In the genomic region with DNA sequence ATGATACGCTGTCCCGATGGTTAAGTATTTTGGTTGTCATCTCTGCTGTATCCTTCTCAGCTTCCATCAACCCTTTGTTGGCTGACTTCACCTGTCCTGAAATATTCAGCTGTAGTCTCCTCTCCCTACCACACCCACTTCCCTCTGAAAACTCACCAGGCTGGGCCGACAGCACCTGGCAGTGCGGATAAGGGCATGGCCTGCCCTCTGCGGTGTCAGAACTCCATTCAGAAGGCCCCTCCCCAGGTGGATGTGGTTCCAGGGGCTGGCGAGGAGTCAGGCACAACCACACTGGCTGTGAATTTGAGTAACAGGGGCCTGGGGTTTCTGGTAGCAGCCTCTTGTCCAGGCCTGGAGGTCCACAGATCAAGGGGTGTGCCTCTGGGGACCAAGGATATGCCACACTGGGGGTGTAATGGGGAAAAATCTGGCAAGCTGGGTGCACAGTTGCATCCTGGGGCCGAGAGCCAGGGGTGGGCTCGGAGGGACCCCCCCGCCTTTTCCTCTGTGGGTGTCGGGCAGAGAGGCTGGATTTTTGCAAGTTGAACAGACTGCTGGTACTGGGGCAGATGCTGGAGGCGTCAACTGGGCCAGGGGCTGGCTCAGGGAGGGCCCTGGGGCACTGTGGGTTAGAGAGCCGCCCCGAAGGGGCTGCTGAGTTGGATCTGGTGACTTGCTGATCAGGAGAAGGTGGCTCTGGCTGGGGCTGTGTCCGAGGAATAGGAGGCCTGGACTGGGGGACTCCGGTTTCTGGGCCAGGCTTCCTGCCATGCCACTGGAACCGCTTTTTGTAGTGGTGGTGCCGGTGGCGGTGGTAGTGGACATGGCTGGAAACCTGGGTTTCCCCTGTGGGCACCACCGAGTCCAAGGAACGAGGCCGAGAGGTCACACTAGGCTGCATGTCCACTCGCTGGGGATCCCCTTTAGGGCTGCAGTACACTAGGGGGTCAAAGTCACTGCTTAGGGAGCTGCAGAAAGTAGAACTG, we compare ENCODE assay signal across 18 cellular contexts. TPM values are rescaled to one million over a fixed set of nuclear protein-coding genes. Genes with fewer than 3 reads are reported as not detected.
A peak's percentile ranks its signal among the peaks of the same experiment; 100 is the strongest.
DNase-seq lines count a peak whose midpoint lies in the region; ATAC-seq, FAIRE-seq and TF ChIP-seq lines count a peak whose summit lies in the region.
"Had no signal": no experiment of that assay in that cellular context is flagged by ENCODE, and none has a peak within 500 bp of the region (broad histone marks: within the 10 kb centered on the region; RNA-seq: fewer than 3 reads in every experiment).

No MANE protein-coding gene starts in this region.

- no peak overlapping the region for H3K27ac ChIP-seq in upper lobe of right lung
- no peak overlapping the region for H3K27ac ChIP-seq in kidney (ENCODE audit: low read depth in 2 of 2, low read length in 2 of 2)
- H3K27ac ChIP-seq: BLaER1 had no signal

- TF ChIP-seq CTCF in upper lobe of right lung (IDR thresholded peaks at IDR 0.05) (no peak), kidney (IDR thresholded peaks at IDR 0.05; ENCODE audit: borderline replicate concordance, extremely low read depth, insufficient read depth) (no peak)

- H3K4me1 ChIP-seq in upper lobe of right lung, result peaks cover 4% of the 10 kb centered on the region
- H3K4me1 ChIP-seq in kidney (ENCODE audit: control insufficient read depth in 1 of 2, insufficient read depth in 1 of 2, low read depth in 1 of 2, low read length in 2 of 2), result peaks cover 4 to 7% of the 10 kb centered on the region in 2 donors

- no peaks in the 10 kb centered on the region for H3K27me3 Mint-ChIP-seq in activated naive CD4-positive, alpha-beta T cell treated with anti-CD3 and anti-CD28 coated beads for 36 hours (ENCODE audit: low read depth)
- no peaks in the 10 kb centered on the region for H3K27me3 Mint-ChIP-seq in activated T-helper 1 cell treated with anti-CD3 and anti-CD28 coated beads, Interleukin-12 subunit alpha, Interleukin-12 subunit beta, Interleukin-2, Interleukin-4 antibody, amounts not matched to agents 30 ng/mL and 10 ng/mL and 1 ng/mL, durations not matched to agents 14 hours and 24 hours and 36 hours (ENCODE audit: insufficient read depth)
- H3K27me3 Mint-ChIP-seq: CD4-positive, alpha-beta memory T cell had no signal

- H3K9me3 ChIP-seq in upper lobe of right lung, result no peaks in the 10 kb centered on the region
- no peaks in the 10 kb centered on the region for H3K9me3 ChIP-seq in kidney (ENCODE audit: control insufficient read depth in 1 of 2, low read length in 2 of 2)
- H3K9me3 ChIP-seq: BLaER1, HAP-1 had no signal

- no peak for ATAC-seq in activated naive CD4-positive, alpha-beta T cell treated with anti-CD3 and anti-CD28 coated beads, Interleukin-2, amount 50 U/mL, for 72 hours
- ATAC-seq in esophagus mucosa (peak; percentile 74), upper lobe of right lung (no peak), HG03135 (IDR thresholded peaks at IDR 0.05; ENCODE audit: unreplicated experiment) (no peak)

- intact Hi-C loops in activated naive CD4-positive, alpha-beta T cell treated with anti-CD3 and anti-CD28 coated beads for 36 hours (cut with micrococcal nuclease), result no loop called here
- intact Hi-C loops in activated T-helper 1 cell treated with anti-CD3 and anti-CD28 coated beads, Interleukin-12 subunit alpha, Interleukin-12 subunit beta, Interleukin-2, Interleukin-4 antibody, amounts not matched to agents 30 ng/mL and 10 ng/mL and 1 ng/mL, durations not matched to agents 14 hours and 24 hours and 36 hours (cut with micrococcal nuclease), result no loop called here
- intact Hi-C loops in upper lobe of right lung (cut with DNase I), result no loop called here
- intact Hi-C loops in kidney (cut with DNase I), result no loop called here

- H3K27me3 ChIP-seq in upper lobe of right lung, result no peaks in the 10 kb centered on the region
- H3K27me3 ChIP-seq: BLaER1 had no signal

- DNase-seq in activated naive CD4-positive, alpha-beta T cell treated with anti-CD3 and anti-CD28 coated beads, Interleukin-2, amount 50 U/mL, for 72 hours (ENCODE audit: low spot score in 2 of 2), result no peak
- no peak for DNase-seq in activated naive CD4-positive, alpha-beta T cell treated with anti-CD3 and anti-CD28 coated beads for 36 hours
- DNase-seq in activated T-helper 1 cell treated with anti-CD3 and anti-CD28 coated beads, Interleukin-12 subunit alpha, Interleukin-12 subunit beta, Interleukin-2, Interleukin-4 antibody, amounts not matched to agents 30 ng/mL and 10 ng/mL and 1 ng/mL, durations not matched to agents 14 hours and 24 hours and 36 hours (ENCODE audit: low spot score), result no peak
- peak; percentile 59 for DNase-seq in upper lobe of right lung
- DNase-seq in kidney, result no peak
- no peak for DNase-seq in OCI-M1 (lab: John Stamatoyannopoulos, UW)
- DNase-seq: 8988T; CD4-positive, alpha-beta memory T cell; DMS79 treated with DMSO at 0.1 percent for 48 hours; GF-D8 had no signal

- H3K4me3 ChIP-seq in upper lobe of right lung (no peak overlapping the region), kidney (ENCODE audit: low read length in 2 of 2) (no peak overlapping the region)
- H3K4me3 ChIP-seq: BLaER1, HAP-1 had no signal

- no peak for FAIRE-seq in kidney (lab: Jason Lieb, UNC)
- FAIRE-seq: GM19239 had no signal

- CTCF ChIA-PET in activated naive CD4-positive, alpha-beta T cell treated with anti-CD3 and anti-CD28 coated beads for 36 hours (lab: Charles Lee), result interaction anchor here (0.8 kb wide), 1 partner anchor 40 kb away, joined by 3 read pairs; no protein-coding TSS in a partner anchor

- H3K9ac ChIP-seq in kidney (ENCODE audit: low read length in 2 of 2), result no peak overlapping the region
- H3K9ac ChIP-seq: BLaER1 had no signal

- H3K36me3 Mint-ChIP-seq in activated naive CD4-positive, alpha-beta T cell treated with anti-CD3 and anti-CD28 coated beads, Interleukin-2, amount 50 U/mL, for 72 hours, result peaks cover 4 to 8% of the 10 kb centered on the region in 2 donors
- H3K36me3 Mint-ChIP-seq in activated naive CD4-positive, alpha-beta T cell treated with anti-CD3 and anti-CD28 coated beads for 36 hours (ENCODE audit: low read depth), result no peaks in the 10 kb centered on the region
- H3K36me3 Mint-ChIP-seq in activated T-helper 1 cell treated with anti-CD3 and anti-CD28 coated beads, Interleukin-12 subunit alpha, Interleukin-12 subunit beta, Interleukin-2, Interleukin-4 antibody, amounts not matched to agents 30 ng/mL and 10 ng/mL and 1 ng/mL, durations not matched to agents 14 hours and 24 hours and 36 hours (ENCODE audit: low read depth), result peaks cover 5% of the 10 kb centered on the region

- no peaks in the 10 kb centered on the region for H3K9me3 Mint-ChIP-seq in activated naive CD4-positive, alpha-beta T cell treated with anti-CD3 and anti-CD28 coated beads, Interleukin-2, amount 50 U/mL, for 72 hours
- no peaks in the 10 kb centered on the region for H3K9me3 Mint-ChIP-seq in activated naive CD4-positive, alpha-beta T cell treated with anti-CD3 and anti-CD28 coated beads for 36 hours
- H3K9me3 Mint-ChIP-seq in activated T-helper 1 cell treated with anti-CD3 and anti-CD28 coated beads, Interleukin-12 subunit alpha, Interleukin-12 subunit beta, Interleukin-2, Interleukin-4 antibody, amounts not matched to agents 30 ng/mL and 10 ng/mL and 1 ng/mL, durations not matched to agents 14 hours and 24 hours and 36 hours, result no peaks in the 10 kb centered on the region
- H3K9me3 Mint-ChIP-seq: CD14-positive monocyte; CD4-positive, alpha-beta memory T cell had no signal

- H3K4me3 Mint-ChIP-seq in activated naive CD4-positive, alpha-beta T cell treated with anti-CD3 and anti-CD28 coated beads for 36 hours, result no peak overlapping the region
- no peak overlapping the region for H3K4me3 Mint-ChIP-seq in activated T-helper 1 cell treated with anti-CD3 and anti-CD28 coated beads, Interleukin-12 subunit alpha, Interleukin-12 subunit beta, Interleukin-2, Interleukin-4 antibody, amounts not matched to agents 30 ng/mL and 10 ng/mL and 1 ng/mL, durations not matched to agents 14 hours and 24 hours and 36 hours
- H3K4me3 Mint-ChIP-seq: CD14-positive monocyte; CD4-positive, alpha-beta memory T cell had no signal

- peak overlapping the region; percentile 29 to 58 for H3K27ac Mint-ChIP-seq in activated naive CD4-positive, alpha-beta T cell treated with anti-CD3 and anti-CD28 coated beads, Interleukin-2, amount 50 U/mL, for 72 hours
- H3K27ac Mint-ChIP-seq in activated naive CD4-positive, alpha-beta T cell treated with anti-CD3 and anti-CD28 coated beads for 36 hours, result no peak overlapping the region
- peak overlapping the region; percentile 10 for H3K27ac Mint-ChIP-seq in activated T-helper 1 cell treated with anti-CD3 and anti-CD28 coated beads, Interleukin-12 subunit alpha, Interleukin-12 subunit beta, Interleukin-2, Interleukin-4 antibody, amounts not matched to agents 30 ng/mL and 10 ng/mL and 1 ng/mL, durations not matched to agents 14 hours and 24 hours and 36 hours
- H3K27ac Mint-ChIP-seq: CD14-positive monocyte had no signal

- H3K4me1 Mint-ChIP-seq in activated naive CD4-positive, alpha-beta T cell treated with anti-CD3 and anti-CD28 coated beads for 36 hours (ENCODE audit: low read depth), result peaks cover 11% of the 10 kb centered on the region
- peaks cover 26% of the 10 kb centered on the region for H3K4me1 Mint-ChIP-seq in activated T-helper 1 cell treated with anti-CD3 and anti-CD28 coated beads, Interleukin-12 subunit alpha, Interleukin-12 subunit beta, Interleukin-2, Interleukin-4 antibody, amounts not matched to agents 30 ng/mL and 10 ng/mL and 1 ng/mL, durations not matched to agents 14 hours and 24 hours and 36 hours (ENCODE audit: low read depth)

- H3K36me3 ChIP-seq in upper lobe of right lung, result peaks cover 7% of the 10 kb centered on the region
- peaks cover 2 to 16% of the 10 kb centered on the region in 2 donors for H3K36me3 ChIP-seq in kidney (ENCODE audit: control insufficient read depth in 1 of 2, insufficient read depth in 2 of 2, low read length in 2 of 2)
- H3K36me3 ChIP-seq: HAP-1 had no signal

RNA-seq across cellular contexts. Expression of a gene that starts 5.6 kb away (rescaled TPM):
- 100 to 1,000 TPM; 105 to 141 TPM for total RNA-seq in activated naive CD4-positive, alpha-beta T cell treated with anti-CD3 and anti-CD28 coated beads, Interleukin-2, amount 50 U/mL, for 72 hours
- total RNA-seq in activated naive CD4-positive, alpha-beta T cell treated with anti-CD3 and anti-CD28 coated beads for 36 hours, result 10 to 100 TPM; 76.6 to 76.9 TPM
- 138 and 142 TPM in 2 replicates for total RNA-seq in activated T-helper 1 cell treated with anti-CD3 and anti-CD28 coated beads, Interleukin-12 subunit alpha, Interleukin-12 subunit beta, Interleukin-2, Interleukin-4 antibody, amounts not matched to agents 30 ng/mL and 10 ng/mL and 1 ng/mL, durations not matched to agents 14 hours and 24 hours and 36 hours
- total RNA-seq in esophagus mucosa (58.3 TPM), upper lobe of right lung (82.4 TPM), kidney (60.5 TPM)
- 129 TPM for polyA plus RNA-seq in kidney (ENCODE audit: insufficient read depth, low read depth, low replicate concordance)

RNA-seq across cellular contexts. Expression of a gene that starts 29.0 kb away (rescaled TPM):
- 100 to 1,000 TPM in 1 of 2 donors, 10 to 100 TPM in 1; 19.2 to 123 TPM for total RNA-seq in activated naive CD4-positive, alpha-beta T cell treated with anti-CD3 and anti-CD28 coated beads, Interleukin-2, amount 50 U/mL, for 72 hours
- 10 to 100 TPM; 18.5 to 20.0 TPM for total RNA-seq in activated naive CD4-positive, alpha-beta T cell treated with anti-CD3 and anti-CD28 coated beads for 36 hours
- total RNA-seq in activated T-helper 1 cell treated with anti-CD3 and anti-CD28 coated beads, Interleukin-12 subunit alpha, Interleukin-12 subunit beta, Interleukin-2, Interleukin-4 antibody, amounts not matched to agents 30 ng/mL and 10 ng/mL and 1 ng/mL, durations not matched to agents 14 hours and 24 hours and 36 hours, result 31.4 and 35.1 TPM in 2 replicates
- 2.6 TPM for total RNA-seq in esophagus mucosa
- total RNA-seq in upper lobe of right lung, result 21.0 TPM
- total RNA-seq in kidney, result 30.6 TPM
- 12.5 TPM for polyA plus RNA-seq in kidney (ENCODE audit: insufficient read depth, low read depth, low replicate concordance)
- total RNA-seq: H4 had no signal

RNA-seq across cellular contexts. Expression of a gene that starts 59.7 kb away (rescaled TPM):
- 1 to 10 TPM; 2.5 to 2.9 TPM for total RNA-seq in activated naive CD4-positive, alpha-beta T cell treated with anti-CD3 and anti-CD28 coated beads, Interleukin-2, amount 50 U/mL, for 72 hours
- under 1 TPM; 0.38 to 0.91 TPM for total RNA-seq in activated naive CD4-positive, alpha-beta T cell treated with anti-CD3 and anti-CD28 coated beads for 36 hours
- total RNA-seq in activated T-helper 1 cell treated with anti-CD3 and anti-CD28 coated beads, Interleukin-12 subunit alpha, Interleukin-12 subunit beta, Interleukin-2, Interleukin-4 antibody, amounts not matched to agents 30 ng/mL and 10 ng/mL and 1 ng/mL, durations not matched to agents 14 hours and 24 hours and 36 hours, result 0.47 and 0.86 TPM in 2 replicates
- 7.4 TPM for total RNA-seq in esophagus mucosa
- 7.5 TPM for total RNA-seq in upper lobe of right lung
- total RNA-seq in kidney, result 9.5 TPM
- 7.8 TPM for polyA plus RNA-seq in kidney (ENCODE audit: insufficient read depth, low read depth, low replicate concordance)
- polyA plus RNA-seq: AG04450 had no signal
